Comparison of ENCODE assay signal across 9 cellular contexts in the genomic region with DNA sequence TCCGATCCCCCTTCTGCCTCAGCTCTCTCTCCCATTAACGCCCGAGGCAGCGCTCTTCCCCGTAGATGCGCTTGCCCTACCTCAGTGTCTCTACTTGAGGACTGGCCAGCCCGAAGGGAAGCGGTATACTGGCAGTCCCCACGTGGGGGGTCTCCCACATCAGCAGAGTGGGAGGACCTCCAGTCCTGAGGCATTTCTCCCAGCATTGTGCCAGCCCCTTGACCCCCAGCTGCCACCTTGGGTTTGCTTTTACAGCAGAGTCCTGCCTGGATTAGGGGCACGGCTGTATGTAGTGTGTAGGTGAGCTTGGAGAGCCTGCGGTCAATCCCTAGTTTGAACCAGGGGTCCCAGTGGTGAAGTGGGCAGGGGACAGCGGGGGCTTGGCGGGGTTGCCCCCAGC. TPM values are rescaled to one million over a fixed set of nuclear protein-coding genes. Genes with fewer than 3 reads are reported as not detected.
A peak's percentile ranks its signal among the peaks of the same experiment; 100 is the strongest.
DNase-seq lines count a peak whose midpoint lies in the region; ATAC-seq, FAIRE-seq and TF ChIP-seq lines count a peak whose summit lies in the region.
"Had no signal": no experiment of that assay in that cellular context is flagged by ENCODE, and none has a peak within 500 bp of the region (broad histone marks: within the 10 kb centered on the region; RNA-seq: fewer than 3 reads in every experiment).

No MANE protein-coding gene starts in this region.

- H3K9ac ChIP-seq in H1 (replicated peaks in 1 of 4; ENCODE audit: extremely low read depth in 1 of 4, low read depth in 3 of 4, low read length in 3 of 4) (peak overlapping the region in 2 of 4 experiments; percentile 54 to 58; a peak in 5 of 7 replicates), neural cell (ENCODE audit: low read length) (peak overlapping the region; percentile 89)

- 0 out of 2 replicates have a peak overlapping the region, but pooled peaks have one; percentile 48 for H2BK20ac ChIP-seq in H1 (ENCODE audit: low read length)

- H3K23ac ChIP-seq in H1 (ENCODE audit: insufficient read length): no peak overlapping the region

- no peak overlapping the region for H2BK120ac ChIP-seq in H1 (replicated peaks; ENCODE audit: low read depth, low read length)

- peaks cover 0 to 46% (median 37%) of the 10 kb centered on the region in 4 experiments; a peak in 6 of 7 replicates for H3K4me1 ChIP-seq in H1 (replicated peaks in 1 of 4; ENCODE audit: control insufficient read depth in 3 of 4, insufficient read depth in 4 of 4, low read length in 3 of 4)

- H2AK5ac ChIP-seq in H1 (ENCODE audit: low read depth, low read length): no peak overlapping the region; the same call in 1 of the 2 replicates

- peaks cover 10% of the 10 kb centered on the region; the same call in 1 of the 2 replicates for H3K79me1 ChIP-seq in H1 (ENCODE audit: low read depth, low read length)

- no peak overlapping the region for H4K91ac ChIP-seq in H1 (replicated peaks; ENCODE audit: insufficient read length, low read length)

- H3K36me3 ChIP-seq in H1 (ENCODE audit: control insufficient read depth in 2 of 4, insufficient read depth in 4 of 4, low read length in 3 of 4) (peaks cover 0 to 8% (median 2%) of the 10 kb centered on the region in 4 experiments; a peak in 2 of 8 replicates), neural cell (ENCODE audit: insufficient read depth, low read length) (no peaks in the 10 kb centered on the region)

- H2BK12ac ChIP-seq in H1 (ENCODE audit: low read depth, low read length): peak overlapping the region; percentile 84; the same call in 1 of the 2 replicates

- H2BK5ac ChIP-seq in H1 (ENCODE audit: low read depth, low read length): no peak overlapping the region

- H2BK15ac ChIP-seq in H1 (ENCODE audit: low read length): peak overlapping the region; percentile 88; the same call in 1 of the 2 replicates

- H3K27ac ChIP-seq in H1 (ENCODE audit: low read depth, low read length) (no peak overlapping the region), neural cell (ENCODE audit: low read length) (peak overlapping the region; percentile 21)

- no peak overlapping the region for H4K5ac ChIP-seq in H1 (ENCODE audit: insufficient read length, low read depth, low read length)

- H3K79me2 ChIP-seq in H1 (ENCODE audit: control insufficient read depth in 1 of 2, insufficient read depth in 2 of 2, low read length in 2 of 2) (peaks cover 0 to 24% of the 10 kb centered on the region in 2 experiments; a peak in 1 of 4 replicates), neural cell (replicated peaks; ENCODE audit: insufficient read depth, low read length) (peaks cover 15% of the 10 kb centered on the region)

- no peaks in the 10 kb centered on the region for H3K9me2 ChIP-seq in neural cell (ENCODE audit: insufficient read depth, low read length)

- H2AFZ ChIP-seq in H1 (ENCODE audit: low read length): no peak overlapping the region
- H2AFZ ChIP-seq in neural cell (ENCODE audit: low read depth, low read length): no peak overlapping the region

- H3K4me3 ChIP-seq in AG10803 (ENCODE audit: low read length) (peak overlapping the region; percentile 59), LNCaP clone FGC (ENCODE audit: low read depth, low read length) (peak overlapping the region; percentile 62), H1 (ENCODE audit: extremely low read depth in 1 of 4, insufficient read depth in 2 of 4, low read depth in 3 of 4, low read length in 4 of 4) (peak overlapping the region; percentile 69 to 78 (median 72)), neural cell (ENCODE audit: low read length) (peak overlapping the region; percentile 84)

- H3F3A ChIP-seq in neural cell (ENCODE audit: insufficient read depth, low read length, poor library complexity, severe bottlenecking): no peaks in the 10 kb centered on the region

- H4K20me1 ChIP-seq in H1 (replicated peaks in 1 of 2; ENCODE audit: control insufficient read depth in 1 of 2, insufficient read depth in 2 of 2, low read length in 2 of 2) (peaks cover 3 to 12% of the 10 kb centered on the region in 2 experiments), neural cell (ENCODE audit: insufficient read depth) (no peaks in the 10 kb centered on the region)

- in situ Hi-C loops in KBM-7 (cut with MboI; ENCODE audit: low pct_unique_long_range_greater_than_20kb, low sequenced_read_pairs): no loop called here

- TF ChIP-seq RAD21 in H1 (IDR thresholded peaks at IDR 0.05 in 1 of 2, conservative IDR thresholded peaks at IDR 0.05 in 1 of 2; ENCODE audit: low read depth in 2 of 2, low read length in 2 of 2) (no peak), neural cell (conservative IDR thresholded peaks at IDR 0.05) (no peak)

- no peak overlapping the region for H3K56ac ChIP-seq in H1 (replicated peaks; ENCODE audit: insufficient read length, low read depth, low read length)

- H3K27me3 ChIP-seq in H1 (replicated peaks in 1 of 4; ENCODE audit: control insufficient read depth in 3 of 4, extremely low read depth in 1 of 4, insufficient read depth in 3 of 4, low read length in 3 of 4) (peaks cover 2 to 19% (median 15%) of the 10 kb centered on the region in 4 experiments; a peak in 6 of 7 replicates), neural cell (ENCODE audit: insufficient read depth, low read depth, low read length) (no peaks in the 10 kb centered on the region)

- TF ChIP-seq POLR2A in H1 (IDR thresholded peaks at IDR 0.05; ENCODE audit: control extremely low read depth in 1 of 2, low read depth in 2 of 2, low read length in 2 of 2): no peak

- H3K18ac ChIP-seq in H1 (ENCODE audit: extremely low read depth, low read length): peak overlapping the region; percentile 71; the same call in 1 of the 2 replicates

- H3K4me2 ChIP-seq in H1 (ENCODE audit: insufficient read depth in 1 of 2, low read depth in 2 of 2, low read length in 2 of 2): peak overlapping the region; percentile 94 to 97
- H3K4me2 ChIP-seq in neural cell (ENCODE audit: low read length): peak overlapping the region; percentile 94

- TF ChIP-seq CTCF in AG10803 (conservative IDR thresholded peaks at IDR 0.05; ENCODE audit: low read length) (no peak), LNCaP clone FGC (IDR thresholded peaks at IDR 0.05; ENCODE audit: control insufficient read depth, extremely low read depth, insufficient read depth) (no peak), H1 (IDR thresholded peaks at IDR 0.05; ENCODE audit: control extremely low read depth in 1 of 3, insufficient read depth in 1 of 3, low read depth in 1 of 3, low read length in 3 of 3) (no peak), neural cell (IDR thresholded peaks at IDR 0.05; ENCODE audit: poor library complexity, severe bottlenecking) (no peak)

- H3K9me3 ChIP-seq in H1 (ENCODE audit: insufficient read depth in 2 of 2, low read depth in 1 of 2, low read length in 1 of 2) (no peaks in the 10 kb centered on the region), neural cell (ENCODE audit: low read length) (no peaks in the 10 kb centered on the region)

- H3K4ac ChIP-seq in H1 (replicated peaks; ENCODE audit: insufficient read length, low read depth, low read length): no peak overlapping the region

- FAIRE-seq in H1 (lab: Jason Lieb, UNC): no peak

- CTCF ChIA-PET in H1 (lab: Charles Lee; ENCODE audit: partially characterized antibody): interaction anchor here (0.7 to 2.0 kb wide), 20 partner anchors 10 to 246 kb away, joined by 3 to 21 read pairs (median 4); no protein-coding TSS in a partner anchor

- TF ChIP-seq EP300 in H1 (IDR thresholded peaks at IDR 0.05; ENCODE audit: borderline replicate concordance in 1 of 2, low read depth in 2 of 2, low read length in 2 of 2) (no peak), neural cell (conservative IDR thresholded peaks at IDR 0.05; ENCODE audit: poor library complexity, severe bottlenecking) (no peak)

- DNase-seq in AG10803 (ENCODE audit: low read depth) (no peak), LNCaP clone FGC (ENCODE audit: low read depth) (no peak), H1 (ENCODE audit: low read depth in 1 of 2, low spot score in 2 of 2) (peak in 1 of 2 experiments; percentile 68), superior temporal gyrus (ENCODE audit: extremely low spot score) (no peak), GM19238 (ENCODE audit: insufficient read length, low spot score) (no peak), KBM-7 (no peak)
- DNase-seq: activated naive CD4-positive, alpha-beta T cell treated with Interleukin-2 at 50 U/mL for 16 hours had no signal

- ATAC-seq in GM21367 (IDR thresholded peaks at IDR 0.05; ENCODE audit: unreplicated experiment): no peak

- POLR2A ChIA-PET in H1 (lab: Charles Lee; ENCODE audit: partially characterized antibody): interaction anchor here (0.6 to 6.6 kb wide), 15 partner anchors 10 to 172 kb away, joined by 3 to 65 read pairs (median 6); a partner anchor contains a TSS

- no peak overlapping the region for H3K14ac ChIP-seq in H1 (ENCODE audit: insufficient read length)

- H4K8ac ChIP-seq in H1 (ENCODE audit: extremely low read depth, insufficient read depth, low read length): no peak overlapping the region

- WGBS in H1 (ENCODE audit: extremely low coverage in 1 of 2, insufficient coverage in 1 of 2, insufficient read length in 1 of 2, insufficient replicate concordance in 2 of 2, low coverage in 1 of 2, low lambda C conversion rate in 2 of 2, missing lambda C conversion rate in 1 of 2), 2 experiments: 8% methylated on average over 13 of the region's 13 CpGs; no CpG with 5 or more reads in 1 of the 2 experiments

- peaks cover 17% of the 10 kb centered on the region; the same call in 1 of the 2 replicates for H3K23me2 ChIP-seq in H1 (ENCODE audit: low read depth, low read length)

RNA-seq across cellular contexts. Expression of a gene that starts 0.8 kb away (rescaled TPM):
- 37.0 and 39.6 TPM in 2 replicates for total RNA-seq in H1 (2021; fragmentation: NEBNext Ultra II Directional; extraction: Animal tissue kit (Norgen Biotek cat#: 25700))
- 20.3 and 36.0 TPM in 2 replicates for polyA plus RNA-seq in H1 (2011; rRNA removed)
- 21.2 TPM for polyA plus RNA-seq in H1 (2011; cell fraction: cytosol; rRNA removed)
- 58.6 TPM for polyA plus RNA-seq in H1 (2011; cell fraction: nucleus; rRNA removed)
- 15.9 to 32.4 TPM (median 29.9 TPM) in 4 replicates for polyA plus RNA-seq in H1 (2012, experiment 1 of 2)
- 23.9 TPM for polyA plus RNA-seq in H1 (2012, experiment 2 of 2)
- 45.3 TPM for polyA plus RNA-seq in H1 (2013, experiment 1 of 2)
- 41.8 TPM for polyA plus RNA-seq in H1 (2013, experiment 2 of 2)
- 28.0 and 36.9 TPM in 2 replicates for polyA minus RNA-seq in H1 (2011; rRNA and poly(A)+ RNA removed)
- polyA minus RNA-seq in H1 (2011; cell fraction: cytosol; rRNA and poly(A)+ RNA removed): 35.4 TPM
- polyA minus RNA-seq in H1 (2011; cell fraction: nucleus; rRNA and poly(A)+ RNA removed): 25.2 TPM
- polyA plus RNA-seq in neural cell: 17.0 and 20.4 TPM in 2 replicates
- 23.3 and 28.0 TPM in 2 replicates for polyA minus RNA-seq in neural cell

RNA-seq across cellular contexts. Expression of a gene that starts 35.5 kb away (rescaled TPM):
- not detected in 2 replicates for total RNA-seq in H1 (2021; fragmentation: NEBNext Ultra II Directional; extraction: Animal tissue kit (Norgen Biotek cat#: 25700))
- polyA plus RNA-seq in H1 (2011; rRNA removed) (0.08 and 0.20 TPM in 2 replicates), neural cell (not detected in 2 replicates)
- polyA plus RNA-seq in H1 (2011; cell fraction: cytosol; rRNA removed): 0.10 TPM
- polyA plus RNA-seq in H1 (2011; cell fraction: nucleus; rRNA removed): 0.19 TPM
- 0.32 to 0.39 TPM in 2 of 4 replicates, not detected in the others for polyA plus RNA-seq in H1 (2012, experiment 1 of 2)
- not detected for polyA plus RNA-seq in H1 (2012, experiment 2 of 2)
- 0.12 TPM for polyA plus RNA-seq in H1 (2013, experiment 1 of 2)
- polyA plus RNA-seq in H1 (2013, experiment 2 of 2): 0.18 TPM
- polyA minus RNA-seq in H1 (2011; rRNA and poly(A)+ RNA removed): 0.13 and 0.15 TPM in 2 replicates
- polyA minus RNA-seq in H1 (2011; cell fraction: cytosol; rRNA and poly(A)+ RNA removed): not detected
- polyA minus RNA-seq in H1 (2011; cell fraction: nucleus; rRNA and poly(A)+ RNA removed): not detected
- polyA minus RNA-seq in neural cell: 0.24 TPM in 1 of 2 replicates, not detected in the other

RNA-seq across cellular contexts. Expression of a gene that starts 49.2 kb away (rescaled TPM):
- 0.57 and 1.2 TPM in 2 replicates for total RNA-seq in H1 (2021; fragmentation: NEBNext Ultra II Directional; extraction: Animal tissue kit (Norgen Biotek cat#: 25700))
- polyA plus RNA-seq in H1 (2011; rRNA removed): 3.7 and 4.7 TPM in 2 replicates
- 2.0 TPM for polyA plus RNA-seq in H1 (2011; cell fraction: cytosol; rRNA removed)
- 10.8 TPM for polyA plus RNA-seq in H1 (2011; cell fraction: nucleus; rRNA removed)
- 0.87 to 1.5 TPM (median 1.1 TPM) in 4 replicates for polyA plus RNA-seq in H1 (2012, experiment 1 of 2)
- polyA plus RNA-seq in H1 (2012, experiment 2 of 2): 0.85 TPM
- 1.2 TPM for polyA plus RNA-seq in H1 (2013, experiment 1 of 2)
- 1.0 TPM for polyA plus RNA-seq in H1 (2013, experiment 2 of 2)
- 1.5 and 2.5 TPM in 2 replicates for polyA minus RNA-seq in H1 (2011; rRNA and poly(A)+ RNA removed)
- polyA minus RNA-seq in H1 (2011; cell fraction: cytosol; rRNA and poly(A)+ RNA removed): 0.88 TPM
- 1.9 TPM for polyA minus RNA-seq in H1 (2011; cell fraction: nucleus; rRNA and poly(A)+ RNA removed)
- polyA plus RNA-seq in neural cell: 0.66 TPM in 1 of 2 replicates, not detected in the other
- 0.81 and 5.1 TPM in 2 replicates for polyA minus RNA-seq in neural cell
